In the genomic region with DNA sequence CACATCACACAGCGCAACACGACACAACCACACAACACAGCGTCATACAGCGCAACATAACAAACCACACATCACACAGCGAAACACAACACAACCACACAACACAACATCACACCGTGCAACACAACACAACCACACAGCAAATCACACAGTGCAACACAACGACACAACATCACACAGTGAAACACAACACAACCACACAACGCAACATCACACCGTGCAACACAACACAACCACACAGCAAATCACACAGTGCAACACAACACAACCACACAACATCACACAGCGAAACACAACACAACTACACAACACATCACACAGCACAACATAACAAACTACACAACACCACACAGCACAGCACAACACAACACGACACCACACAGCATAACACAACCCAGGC, we compare ENCODE assay signal across 24 cellular contexts. TPM values are rescaled to one million over a fixed set of nuclear protein-coding genes. Genes with fewer than 3 reads are reported as not detected.
DNase-seq lines count a peak whose midpoint lies in the region; ATAC-seq, FAIRE-seq and TF ChIP-seq lines count a peak whose summit lies in the region.
"Had no signal": no experiment of that assay in that cellular context is flagged by ENCODE, and none has a peak within 500 bp of the region (broad histone marks: within the 10 kb centered on the region; RNA-seq: fewer than 3 reads in every experiment).

No MANE protein-coding gene starts in this region.

- no peak overlapping the region for H2AFZ ChIP-seq in HepG2 (ENCODE audit: low read length)
- no peak overlapping the region for H2AFZ ChIP-seq in IMR-90 (replicated peaks; ENCODE audit: low read length, poor library complexity)
- no peak overlapping the region for H2AFZ ChIP-seq in H9 (ENCODE audit: low read length)
- H2AFZ ChIP-seq: GM23338, PC-9 had no signal

- no peak overlapping the region for H3K4me3 ChIP-seq in HepG2 (replicated peaks in 1 of 3; ENCODE audit: insufficient read depth in 1 of 3, low read depth in 2 of 3, low read length in 3 of 3)
- no peak overlapping the region for H3K4me3 ChIP-seq in right lobe of liver
- no peak overlapping the region for H3K4me3 ChIP-seq in IMR-90 (ENCODE audit: insufficient read depth, low read depth, low read length)
- H3K4me3 ChIP-seq: GM23338, MG63, PC-9, SJCRH30 had no signal

- H4K20me1 ChIP-seq in HepG2 (ENCODE audit: insufficient read depth, low read length) (no peaks in the 10 kb centered on the region), IMR-90 (ENCODE audit: insufficient read depth, low read length) (no peaks in the 10 kb centered on the region), H9 (ENCODE audit: control insufficient read depth, insufficient read depth, insufficient read length) (no peaks in the 10 kb centered on the region)

- H4K5ac ChIP-seq in IMR-90 (ENCODE audit: low read depth, low read length) (no peak overlapping the region), H9 (ENCODE audit: insufficient read length, low read depth, low read length) (no peak overlapping the region)

- peaks cover 5% of the 10 kb centered on the region for H3K36me3 Mint-ChIP-seq in endothelial cell (ENCODE audit: low read depth, unreplicated experiment)
- peaks cover 0 to 9% (median 7%) of the 10 kb centered on the region in 3 experiments; a peak in 4 of 7 replicates for H3K36me3 Mint-ChIP-seq in H9 (ENCODE audit: insufficient read depth in 1 of 3, low read depth in 3 of 3)
- H3K36me3 Mint-ChIP-seq: CD14-positive monocyte had no signal

- dilution Hi-C loops in IMR-90 (cut with HindIII; ENCODE audit: low sequenced_read_pairs, unreplicated experiment): no loop called here

- peaks cover 3 to 38% of the 10 kb centered on the region in 2 experiments; a peak in 4 of 5 replicates for H3K27me3 ChIP-seq in HepG2 (ENCODE audit: control insufficient read depth in 1 of 2, insufficient read depth in 2 of 2, low read length in 2 of 2)
- peaks cover 0 to 7% of the 10 kb centered on the region in 2 donors for H3K27me3 ChIP-seq in right lobe of liver
- H3K27me3 ChIP-seq in IMR-90 (ENCODE audit: control insufficient read depth, insufficient read depth, low read length): peaks cover 28% of the 10 kb centered on the region
- peaks cover 31% of the 10 kb centered on the region; the same call in 1 of the 2 replicates for H3K27me3 ChIP-seq in H9 (ENCODE audit: insufficient read depth, low read length)
- H3K27me3 ChIP-seq: BE2C, MG63, SJCRH30 had no signal

- TF ChIP-seq RAD21 in HepG2 (CRISPR knock-in tag; IDR thresholded peaks at IDR 0.05) (no peak), IMR-90 (IDR thresholded peaks at IDR 0.05; ENCODE audit: low read length) (no peak)

- no peak for TF ChIP-seq CTCF in HepG2 (CRISPR knock-in tag; IDR thresholded peaks at IDR 0.05)
- no peak for TF ChIP-seq CTCF in right lobe of liver (IDR thresholded peaks at IDR 0.05)
- TF ChIP-seq CTCF in IMR-90 (conservative IDR thresholded peaks at IDR 0.05; ENCODE audit: low read depth, low read length): no peak
- no peak for TF ChIP-seq CTCF in endothelial cell (IDR thresholded peaks at IDR 0.05; ENCODE audit: unreplicated experiment)
- no peak for TF ChIP-seq CTCF in H9 (conservative IDR thresholded peaks at IDR 0.05)

- no peak overlapping the region for H3K4ac ChIP-seq in IMR-90 (ENCODE audit: low read depth, low read length)
- H3K4ac ChIP-seq in H9 (ENCODE audit: low read depth, low read length): no peak overlapping the region

- H3K18ac ChIP-seq in IMR-90 (ENCODE audit: low read depth, low read length): no peak overlapping the region
- H3K18ac ChIP-seq in H9 (ENCODE audit: insufficient read length, low read depth, low read length): no peak overlapping the region

- H2BK120ac ChIP-seq in IMR-90 (ENCODE audit: low read depth, low read length) (no peak overlapping the region), H9 (ENCODE audit: low read depth, low read length, poor library complexity, severe bottlenecking) (no peak overlapping the region)

- WGBS in HepG2 (ENCODE audit: low lambda C conversion rate): 76% methylated on average over 11 of the region's 11 CpGs
- 74% methylated on average over 10 of the region's 11 CpGs for WGBS in right lobe of liver (ENCODE audit: insufficient coverage, low coverage, low lambda C conversion rate, missing lambda C conversion rate)
- WGBS in IMR-90 (ENCODE audit: extremely low coverage in 2 of 2, insufficient read length in 1 of 2), 2 experiments: 86% methylated on average over 5 of the region's 11 CpGs; no CpG with 5 or more reads in 1 of the 2 experiments
- 100% methylated on average over 3 of the region's 11 CpGs for WGBS in H9 (ENCODE audit: extremely low coverage, insufficient read length, low lambda C conversion rate)

- H3K9me3 Mint-ChIP-seq in endothelial cell (ENCODE audit: unreplicated experiment) (no peaks in the 10 kb centered on the region), H9 (peaks cover 0 to 21% of the 10 kb centered on the region in 2 experiments; a peak in 3 of 5 replicates)
- H3K9me3 Mint-ChIP-seq: CD8-positive, alpha-beta memory T cell had no signal

- no peak overlapping the region for H3K14ac ChIP-seq in IMR-90 (replicated peaks; ENCODE audit: low read depth, low read length)
- H3K14ac ChIP-seq in H9 (ENCODE audit: insufficient read depth, low read length): no peak overlapping the region

- H2BK15ac ChIP-seq in IMR-90 (ENCODE audit: low read depth, low read length): no peak overlapping the region
- no peak overlapping the region for H2BK15ac ChIP-seq in H9 (ENCODE audit: low read depth, low read length)

- H2AK5ac ChIP-seq in IMR-90 (ENCODE audit: low read depth, low read length) (no peak overlapping the region), H9 (ENCODE audit: insufficient read length, low read length) (no peak overlapping the region)

- H3K36me3 ChIP-seq in HepG2 (replicated peaks in 1 of 2; ENCODE audit: control insufficient read depth in 1 of 2, insufficient read depth in 2 of 2, low read length in 2 of 2): no peaks in the 10 kb centered on the region
- H3K36me3 ChIP-seq in right lobe of liver: no peaks in the 10 kb centered on the region
- H3K36me3 ChIP-seq in IMR-90 (ENCODE audit: control insufficient read depth, insufficient read depth, low read length): no peaks in the 10 kb centered on the region
- H3K36me3 ChIP-seq: BE2C, MG63, SJCRH30 had no signal

- H3K4me1 Mint-ChIP-seq in endothelial cell (ENCODE audit: unreplicated experiment): peaks cover 16% of the 10 kb centered on the region
- peaks cover 11 to 21% of the 10 kb centered on the region in 2 experiments for H3K4me1 Mint-ChIP-seq in H9
- H3K4me1 Mint-ChIP-seq: CD14-positive monocyte had no signal

- TF ChIP-seq EP300 in HepG2 (IDR thresholded peaks at IDR 0.05; ENCODE audit: low read depth in 2 of 2, low read length in 2 of 2) (no peak), HepG2 (CRISPR knock-in tag; IDR thresholded peaks at IDR 0.05; ENCODE audit: borderline replicate concordance) (no peak)

- H3K27ac ChIP-seq in HepG2 (ENCODE audit: extremely low read length, insufficient read depth, low read length) (no peak overlapping the region), right lobe of liver (no peak overlapping the region), IMR-90 (ENCODE audit: insufficient read depth, low read length) (no peak overlapping the region), H9 (ENCODE audit: insufficient read length, low read depth, low read length) (no peak overlapping the region)
- H3K27ac ChIP-seq: PC-9, SJCRH30 had no signal

- peak overlapping the region; percentile 19 for H2AK9ac ChIP-seq in IMR-90 (replicated peaks; ENCODE audit: low read depth, low read length, poor library complexity)

- DNase-seq in HepG2 (ENCODE audit: low spot score): no peak
- no peak for DNase-seq in right lobe of liver
- DNase-seq in IMR-90: no peak
- DNase-seq in endothelial cell (ENCODE audit: low spot score): no peak
- DNase-seq in urothelium cell line (ENCODE audit: low spot score): no peak
- no peak for DNase-seq in H9
- DNase-seq: 8988T; ACHN; BE2C; CD8-positive, alpha-beta memory T cell; DND-41; KG1; MG63; NCI-H1105 treated with DMSO at 0.1 percent for 48 hours; NCI-H526 treated with DMSO at 0.1 percent for 48 hours; PC-9 had no signal

- H3K27me3 Mint-ChIP-seq in endothelial cell (ENCODE audit: unreplicated experiment): peaks cover 11% of the 10 kb centered on the region
- H3K27me3 Mint-ChIP-seq in H9 (ENCODE audit: low read depth): peaks cover 100% of the 10 kb centered on the region

- no peaks in the 10 kb centered on the region for H3K79me1 ChIP-seq in IMR-90 (ENCODE audit: low read depth in 1 of 2, low read length in 2 of 2)
- no peaks in the 10 kb centered on the region for H3K79me1 ChIP-seq in H9 (ENCODE audit: insufficient read depth, low read depth, low read length, poor library complexity, severe bottlenecking)

- peaks cover 10% of the 10 kb centered on the region for H3K23me2 ChIP-seq in H9 (ENCODE audit: insufficient read length, low read depth, low read length, poor library complexity, severe bottlenecking)

- H3K4me2 ChIP-seq in HepG2 (ENCODE audit: low read depth, low read length) (no peak overlapping the region), IMR-90 (ENCODE audit: low read depth, low read length) (no peak overlapping the region), H9 (ENCODE audit: insufficient read depth, insufficient read length, low read length) (no peak overlapping the region)
- H3K4me2 ChIP-seq: GM23338, PC-9 had no signal

- POLR2A ChIA-PET in HepG2 (lab: Yijun Ruan, JAX) (no interaction called here), IMR-90 (lab: Charles Lee; ENCODE audit: unreplicated experiment) (no interaction called here)

- TF ChIP-seq POLR2A in HepG2 (IDR thresholded peaks at IDR 0.05; ENCODE audit: insufficient read depth in 1 of 2, low read depth in 2 of 2, low read length in 2 of 2) (no peak), right lobe of liver (IDR thresholded peaks at IDR 0.05) (no peak), IMR-90 (IDR thresholded peaks at IDR 0.05; ENCODE audit: low read depth, low read length) (no peak)

- H3K9ac ChIP-seq in HepG2 (ENCODE audit: insufficient read depth, low read depth, low read length) (no peak overlapping the region), IMR-90 (ENCODE audit: low read depth, low read length) (no peak overlapping the region), H9 (ENCODE audit: extremely low read depth, insufficient read length, low read length) (no peak overlapping the region)

- H3K4me3 Mint-ChIP-seq in endothelial cell (ENCODE audit: unreplicated experiment) (peak overlapping the region; percentile 62), H9 (peak overlapping the region in 1 of 2 experiments; percentile 24; a peak in 1 of 5 replicates)
- H3K4me3 Mint-ChIP-seq: CD8-positive, alpha-beta memory T cell; GM23338 had no signal

- no peaks in the 10 kb centered on the region for H3K79me2 ChIP-seq in HepG2 (ENCODE audit: insufficient read depth, low read length)
- no peaks in the 10 kb centered on the region for H3K79me2 ChIP-seq in H9 (ENCODE audit: insufficient read depth, low read length)

- H3K23ac ChIP-seq in IMR-90 (ENCODE audit: low read depth, low read length) (no peak overlapping the region; the same call in 1 of the 2 replicates), H9 (ENCODE audit: insufficient read length, low read depth, low read length) (no peak overlapping the region)

- CTCF ChIA-PET in HepG2 (lab: Yijun Ruan, JAX; ENCODE audit: low intra/inter-chr PET ratio, low total read pairs): no interaction called here
- CTCF ChIA-PET in IMR-90 (lab: Yijun Ruan, JAX): no interaction called here

- H2BK20ac ChIP-seq in IMR-90 (ENCODE audit: low read depth, low read length): no peak overlapping the region
- H2BK20ac ChIP-seq in H9 (ENCODE audit: low read depth, low read length, poor library complexity, severe bottlenecking): no peak overlapping the region

- in situ Hi-C loops in HepG2 (cut with HindIII; ENCODE audit: extremely low pct_ligation_motif_present, low pct_unique_long_range_greater_than_20kb): no loop called here
- in situ Hi-C loops in IMR-90 (cut with MboI; ENCODE audit: low sequenced_read_pairs): no loop called here

- peak; percentile 66 for FAIRE-seq in HepG2 (lab: Jason Lieb, UNC)
- peak; percentile 100 for FAIRE-seq in urothelium cell line (lab: Jason Lieb, UNC)

- intact Hi-C loops in HepG2 (cut with micrococcal nuclease; ENCODE audit: unreplicated experiment): no loop called here
- intact Hi-C loops in right lobe of liver (cut with DNase I): no loop called here
- intact Hi-C loops in IMR-90 (cut with micrococcal nuclease): no loop called here

- H3K9me3 ChIP-seq in HepG2 (ENCODE audit: low read length): no peaks in the 10 kb centered on the region
- H3K9me3 ChIP-seq in right lobe of liver: no peaks in the 10 kb centered on the region
- H3K9me3 ChIP-seq in IMR-90 (ENCODE audit: control insufficient read depth, insufficient read depth, low read length): peaks cover 3% of the 10 kb centered on the region; the same call in 1 of the 2 replicates
- H3K9me3 ChIP-seq in H9 (ENCODE audit: control insufficient read depth, low read depth, low read length): no peaks in the 10 kb centered on the region
- H3K9me3 ChIP-seq: BE2C, MG63, SJCRH30 had no signal

- H3K56ac ChIP-seq in IMR-90 (ENCODE audit: extremely low read depth, insufficient read depth, low read length) (no peak overlapping the region), H9 (ENCODE audit: insufficient read length, low read depth, low read length) (no peak overlapping the region)

- H4K8ac ChIP-seq in IMR-90 (ENCODE audit: low read depth in 2 of 2, low read length in 2 of 2) (no peak overlapping the region), H9 (replicated peaks; ENCODE audit: insufficient read length, low read depth, low read length) (no peak overlapping the region)

- BruUV-seq in HepG2 (replicated peaks; lab: Mats Ljungman, UMichigan) (no TSS peak), IMR-90 (replicated peaks; lab: Mats Ljungman, UMichigan) (no TSS peak)

- H2BK12ac ChIP-seq in H9 (ENCODE audit: insufficient read length, low read depth, low read length): no peak overlapping the region

- H3K27ac Mint-ChIP-seq in endothelial cell (ENCODE audit: unreplicated experiment): no peak overlapping the region
- no peak overlapping the region; a peak in 2 of 7 replicates for H3K27ac Mint-ChIP-seq in H9
- H3K27ac Mint-ChIP-seq: GM23338 had no signal

- no peak overlapping the region for H2BK5ac ChIP-seq in IMR-90 (ENCODE audit: low read depth, low read length, poor library complexity, severe bottlenecking)
- no peak overlapping the region for H2BK5ac ChIP-seq in H9 (ENCODE audit: insufficient read length, low read length)

- H3T11ph ChIP-seq in H9 (ENCODE audit: low read length): no peak overlapping the region

- no peak overlapping the region for H4K91ac ChIP-seq in IMR-90 (ENCODE audit: insufficient read depth, low read depth, low read length)
- H4K91ac ChIP-seq in H9 (ENCODE audit: insufficient read length, low read depth, low read length): no peak overlapping the region

- no peaks in the 10 kb centered on the region for H3K4me1 ChIP-seq in HepG2 (ENCODE audit: insufficient read depth, low read length)
- H3K4me1 ChIP-seq in right lobe of liver: no peaks in the 10 kb centered on the region
- no peaks in the 10 kb centered on the region for H3K4me1 ChIP-seq in IMR-90 (ENCODE audit: control insufficient read depth, insufficient read depth, low read length)
- no peaks in the 10 kb centered on the region for H3K4me1 ChIP-seq in H9 (ENCODE audit: insufficient read depth, low read length)
- H3K4me1 ChIP-seq: BE2C, SJCRH30 had no signal

- no peak for ATAC-seq in HepG2
- ATAC-seq in right lobe of liver: no peak
- no peak for ATAC-seq in IMR-90 (ENCODE audit: low read depth)
- no peak for ATAC-seq in GM19455 (IDR thresholded peaks at IDR 0.05; ENCODE audit: unreplicated experiment)
- ATAC-seq in HG02623 (IDR thresholded peaks at IDR 0.05; ENCODE audit: unreplicated experiment): no peak
- ATAC-seq: GM23338, HCT116, Right ventricle myocardium inferior, SK-N-SH treated with all-trans-retinoic acid at 6 μM for 48 hours had no signal

- H3K9me1 ChIP-seq in IMR-90 (ENCODE audit: insufficient read depth, low read length): peaks cover 5% of the 10 kb centered on the region

RNA-seq across cellular contexts. Expression of gene PTCH1, which starts 40.4 kb away (rescaled TPM):
- total RNA-seq in HepG2 (2016; rRNA removed; fragmentation: Illumina TruSeq; extraction: Trizol) (2.6 and 2.8 TPM in 2 replicates), right lobe of liver (1 to 10 TPM; 2.0 to 8.3 (median 5.2) TPM), IMR-90 (2012; rRNA removed) (4.1 and 5.3 TPM in 2 replicates), endothelial cell (ENCODE audit: unreplicated experiment) (24.1 TPM), H9 (2021) (6.5 and 9.1 TPM in 2 replicates)
- total RNA-seq in HepG2 (2016; cell fraction: cytosol; rRNA removed; fragmentation: Illumina TruSeq; extraction: Trizol; ENCODE audit: low read depth): 1.5 and 2.5 TPM in 2 replicates
- 2.4 and 2.8 TPM in 2 replicates for total RNA-seq in HepG2 (2016; cell fraction: insoluble cytoplasmic fraction; rRNA removed; fragmentation: Illumina TruSeq; extraction: Trizol)
- 2.2 TPM in 2 replicates for total RNA-seq in HepG2 (2016; cell fraction: membrane; rRNA removed; fragmentation: Illumina TruSeq; extraction: Trizol)
- 5.0 and 8.5 TPM in 2 replicates for total RNA-seq in HepG2 (2016; cell fraction: nucleus; rRNA removed; fragmentation: Illumina TruSeq; extraction: Trizol)
- polyA plus RNA-seq in HepG2 (2011; rRNA removed) (2.9 and 3.9 TPM in 2 replicates), IMR-90 (2012; rRNA removed) (5.0 and 6.0 TPM in 2 replicates)
- polyA plus RNA-seq in HepG2 (2011; cell fraction: cytosol; rRNA removed): 1.6 and 1.7 TPM in 2 replicates
- 10.6 TPM in 2 replicates for polyA plus RNA-seq in HepG2 (2011; cell fraction: nucleus; rRNA removed)
- polyA plus RNA-seq in HepG2 (2012): 4.2 and 4.9 TPM in 2 replicates
- 0.23 and 0.42 TPM in 2 replicates for polyA plus RNA-seq in HepG2 (2016; cell fraction: cytosol; fragmentation: Illumina TruSeq; extraction: Trizol; ENCODE audit: low read depth)
- 1.0 and 3.0 TPM in 2 replicates for polyA plus RNA-seq in HepG2 (2016; cell fraction: insoluble cytoplasmic fraction; fragmentation: Illumina TruSeq; extraction: Trizol; ENCODE audit: low read depth)
- polyA plus RNA-seq in HepG2 (2016; cell fraction: membrane; fragmentation: Illumina TruSeq; extraction: Trizol; ENCODE audit: low read depth): 0.34 and 0.76 TPM in 2 replicates
- polyA plus RNA-seq in HepG2 (2016; cell fraction: nucleus; fragmentation: Illumina TruSeq; extraction: Trizol; ENCODE audit: insufficient read depth, low read depth): 8.5 and 10.5 TPM in 2 replicates
- 12.2 and 12.3 TPM in 2 replicates for polyA minus RNA-seq in HepG2 (2011; rRNA and poly(A)+ RNA removed; ENCODE audit: low replicate concordance)
- 5.9 and 10.5 TPM in 2 replicates for polyA minus RNA-seq in HepG2 (2011; cell fraction: cytosol; rRNA and poly(A)+ RNA removed)
- 13.8 and 22.4 TPM in 2 replicates for polyA minus RNA-seq in HepG2 (2011; cell fraction: nucleus; rRNA and poly(A)+ RNA removed)
- polyA plus RNA-seq in IMR-90 (2012; cell fraction: cytosol; rRNA removed): 2.0 and 3.7 TPM in 2 replicates
- polyA plus RNA-seq in IMR-90 (2012; cell fraction: nucleus; rRNA removed; ENCODE audit: low replicate concordance): 12.6 and 14.4 TPM in 2 replicates
- polyA plus RNA-seq: CD14-positive monocyte had no signal
